8 cellular contexts compared by ENCODE assay signal in the genomic region with DNA sequence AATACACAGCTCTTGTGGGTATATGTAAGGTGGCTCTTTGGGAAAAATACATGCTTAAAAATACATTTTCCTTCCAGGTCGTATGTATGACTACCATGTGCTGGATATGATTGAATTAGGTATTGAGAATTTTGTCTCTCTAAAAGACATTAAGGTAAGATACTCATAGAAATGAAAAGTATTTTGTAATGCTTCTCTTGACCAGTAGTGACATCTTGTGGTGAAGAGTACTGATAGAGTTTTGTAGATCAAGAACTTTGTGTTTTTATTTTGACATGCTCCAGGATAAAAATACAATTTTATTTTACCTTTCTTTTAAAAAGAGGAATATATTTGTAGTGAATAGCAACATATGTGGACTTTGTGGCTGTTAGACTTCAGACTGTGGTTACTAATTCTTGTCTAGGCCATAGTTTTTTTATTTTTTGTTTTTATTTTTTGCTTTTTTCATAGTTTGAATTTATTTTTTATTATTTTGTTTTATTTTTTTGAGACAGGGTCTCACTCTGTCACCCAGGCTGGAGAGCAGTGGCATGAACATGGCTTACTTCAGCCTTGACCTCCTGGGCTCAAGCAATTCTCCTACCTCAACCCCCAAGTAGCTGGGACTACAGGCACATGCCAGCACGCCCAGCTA. TPM values are rescaled to one million over a fixed set of nuclear protein-coding genes. Genes with fewer than 3 reads are reported as not detected.
DNase-seq lines count a peak whose midpoint lies in the region; ATAC-seq and TF ChIP-seq lines count a peak whose summit lies in the region.

No MANE protein-coding gene starts in this region.

- H3K27me3 ChIP-seq in adrenal gland: no peaks in the 10 kb centered on the region

- peak; percentile 73 for ATAC-seq in left lobe of liver
- no peak for ATAC-seq in HG03457 (IDR thresholded peaks at IDR 0.05; ENCODE audit: unreplicated experiment)

- WGBS in adrenal gland, 4 donors: 39 to 48% (median 45%) methylated on average over 2 of the region's 2 CpGs

- intact Hi-C loops in adrenal gland (cut with DNase I): loop anchor here in 1 of 2 donors (10.0 kb wide), 1 partner anchor 475 kb away; no protein-coding TSS in a partner anchor

- no peak overlapping the region for H3K27ac ChIP-seq in adrenal gland

- no peaks in the 10 kb centered on the region for H3K4me1 ChIP-seq in adrenal gland (replicated peaks in 1 of 2)

- no peaks in the 10 kb centered on the region for H3K9me3 ChIP-seq in adrenal gland (replicated peaks in 1 of 3)

- H3K36me3 ChIP-seq in adrenal gland (replicated peaks in 1 of 2): peaks cover 0 to 57% of the 10 kb centered on the region in 2 donors

- DNase-seq in Ammon's horn (ENCODE audit: low spot score): peak; percentile 36
- peak; percentile 33 for DNase-seq in HCEC 1CT
- no peak for DNase-seq in adrenal gland
- no peak for DNase-seq in left lobe of liver (ENCODE audit: low spot score)
- DNase-seq in activated T-cell treated with anti-CD3 and anti-CD28 coated beads for 4 hours: no peak
- DNase-seq in foreskin melanocyte: no peak
- no peak for DNase-seq in stimulated activated naive CD4-positive, alpha-beta T cell treated with Interleukin-2 at 50 U/mL for 16 hours (lab: John Stamatoyannopoulos, UW)

- peak; percentile 26 to 62 (median 48) for TF ChIP-seq CTCF in adrenal gland (IDR thresholded peaks at IDR 0.05)

- no peak overlapping the region for H3K4me3 ChIP-seq in adrenal gland

- no peak for TF ChIP-seq POLR2A in adrenal gland (IDR thresholded peaks at IDR 0.05)

RNA-seq across cellular contexts. Expression of gene RPF2, which starts 17.9 kb away (rescaled TPM):
- total RNA-seq in adrenal gland (10 to 100 TPM; 12.8 to 32.1 (median 25.0) TPM), left lobe of liver (10.8 TPM)
- polyA plus RNA-seq in adrenal gland: 10 to 100 TPM; 33.1 to 63.3 (median 38.5) TPM

RNA-seq across cellular contexts. Expression of gene GTF3C6, which starts 41.2 kb away (rescaled TPM):
- total RNA-seq in adrenal gland (10 to 100 TPM; 48.3 to 95.3 (median 69.1) TPM), left lobe of liver (23.4 TPM)
- 100 to 1,000 TPM in 1 of 3 donors, 10 to 100 TPM in 2; 74.7 to 133 (median 87.2) TPM for polyA plus RNA-seq in adrenal gland

Comparison
In these comparisons a context has a peak if more than half of its experiments do, and no peak if none do; other contexts are left out.
1. DNase-seq: peak in Ammon's horn (single experiment) and HCEC 1CT (single experiment); none in adrenal gland (0 of 7), left lobe of liver (single experiment), activated T-cell treated with anti-CD3 and anti-CD28 coated beads for 4 hours (single experiment), foreskin melanocyte (single experiment) and stimulated activated naive CD4-positive, alpha-beta T cell treated with Interleukin-2 at 50 U/mL for 16 hours (single experiment).